ENCODE assay signal across 11 cellular contexts in the genomic region with DNA sequence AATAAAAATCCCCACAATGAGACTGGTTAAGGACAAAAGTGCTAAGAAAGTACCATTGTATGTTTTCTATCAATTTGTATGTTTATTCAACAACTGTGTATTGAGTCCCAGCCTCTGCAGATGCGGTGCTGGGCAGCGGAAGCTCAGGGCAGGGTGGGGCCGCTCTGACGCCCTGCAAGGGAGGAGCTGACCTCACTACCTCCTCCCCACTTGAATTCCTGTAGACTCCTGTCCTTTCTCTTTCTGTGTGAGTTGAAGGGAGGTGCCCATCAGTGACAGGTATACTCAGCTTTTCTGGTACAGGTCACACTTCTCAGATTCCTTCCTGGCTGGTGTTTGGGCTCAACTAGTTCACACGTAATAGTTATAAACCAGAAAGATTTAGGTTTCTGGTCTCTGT. TPM values are rescaled to one million over a fixed set of nuclear protein-coding genes. Genes with fewer than 3 reads are reported as not detected.
"Had no signal": no experiment of that assay in that cellular context is flagged by ENCODE, and none has a peak within 500 bp of the region (broad histone marks: within the 10 kb centered on the region; RNA-seq: fewer than 3 reads in every experiment).

No MANE protein-coding gene starts in this region.

- H3K27me3 ChIP-seq: neutrophil, right atrium auricular region had no signal

- H3K4me3 Mint-ChIP-seq: activated B cell treated with CpG ODN at 0.5 μM for 24 hours; activated CD4-positive, alpha-beta T cell treated with anti-CD3 and anti-CD28 coated beads, Interleukin-2, amount 10 ng/mL, durations not matched to agents 24 days and 14 days; activated naive CD4-positive, alpha-beta T cell treated with anti-CD3 and anti-CD28 coated beads, Interleukin-2, amount 50 U/mL, for 24 hours; mesothelial cell of epicardium; stimulated activated naive B cell treated with anti-CD40 and anti-IgM and Interleukin-4, amounts not matched to agents 10 μg/mL and 1 μg/mL and 100 μg/mL, for 72 hours had no signal

- H3K4me1 ChIP-seq: foreskin keratinocyte had no signal

- H3K36me3 Mint-ChIP-seq: activated naive CD4-positive, alpha-beta T cell treated with anti-CD3 and anti-CD28 coated beads, Interleukin-2, amount 50 U/mL, for 24 hours had no signal

- H3K27me3 Mint-ChIP-seq: activated B cell treated with CpG ODN at 0.5 μM for 24 hours; activated naive CD4-positive, alpha-beta T cell treated with anti-CD3 and anti-CD28 coated beads, Interleukin-2, amount 50 U/mL, for 24 hours; stimulated activated naive B cell treated with anti-CD40 and anti-IgM and Interleukin-4, amounts not matched to agents 10 μg/mL and 1 μg/mL and 100 μg/mL, for 72 hours had no signal

- H3K9me3 Mint-ChIP-seq: activated B cell treated with CpG ODN at 0.5 μM for 24 hours; activated CD4-positive, alpha-beta T cell treated with anti-CD3 and anti-CD28 coated beads, Interleukin-2, amount 10 ng/mL, durations not matched to agents 24 days and 14 days; activated naive CD4-positive, alpha-beta T cell treated with anti-CD3 and anti-CD28 coated beads, Interleukin-2, amount 50 U/mL, for 24 hours; activated T-helper 2 cell treated with anti-CD3 and anti-CD28 coated beads, Interferon-gamma antibody, Interleukin-2, Interleukin-4, amounts not matched to agents 10 μg/mL and 5 μg/mL and 100 μg/mL, durations not matched to agents 14 hours and 24 hours and 36 hours; mesothelial cell of epicardium; stimulated activated naive B cell treated with anti-CD40 and anti-IgM and Interleukin-4, amounts not matched to agents 10 μg/mL and 1 μg/mL and 100 μg/mL, for 72 hours had no signal

- H3K4me3 ChIP-seq: right atrium auricular region had no signal

- H3K9me3 ChIP-seq: neutrophil, right atrium auricular region had no signal

- H3K4me1 Mint-ChIP-seq: activated B cell treated with CpG ODN at 0.5 μM for 24 hours; activated CD4-positive, alpha-beta T cell treated with anti-CD3 and anti-CD28 coated beads, Interleukin-2, amount 10 ng/mL, durations not matched to agents 24 days and 14 days; activated naive CD4-positive, alpha-beta T cell treated with anti-CD3 and anti-CD28 coated beads, Interleukin-2, amount 50 U/mL, for 24 hours; stimulated activated naive B cell treated with anti-CD40 and anti-IgM and Interleukin-4, amounts not matched to agents 10 μg/mL and 1 μg/mL and 100 μg/mL, for 72 hours had no signal

- DNase-seq: activated B cell treated with CpG ODN at 0.5 μM for 24 hours; activated CD4-positive, alpha-beta T cell treated with anti-CD3 and anti-CD28 coated beads, Interleukin-2, amount 10 ng/mL, durations not matched to agents 24 days and 14 days; foreskin keratinocyte; stimulated activated naive B cell treated with anti-CD40 and anti-IgM and Interleukin-4, amounts not matched to agents 10 μg/mL and 1 μg/mL and 100 μg/mL, for 72 hours; T-helper 1 cell had no signal

- H3K27ac ChIP-seq: foreskin keratinocyte, neutrophil, right atrium auricular region had no signal

- H3K27ac Mint-ChIP-seq: activated B cell treated with CpG ODN at 0.5 μM for 24 hours; activated CD4-positive, alpha-beta T cell treated with anti-CD3 and anti-CD28 coated beads, Interleukin-2, amount 10 ng/mL, durations not matched to agents 24 days and 14 days; activated naive CD4-positive, alpha-beta T cell treated with anti-CD3 and anti-CD28 coated beads, Interleukin-2, amount 50 U/mL, for 24 hours; activated T-helper 2 cell treated with anti-CD3 and anti-CD28 coated beads, Interferon-gamma antibody, Interleukin-2, Interleukin-4, amounts not matched to agents 10 μg/mL and 5 μg/mL and 100 μg/mL, durations not matched to agents 14 hours and 24 hours and 36 hours; mesothelial cell of epicardium; stimulated activated naive B cell treated with anti-CD40 and anti-IgM and Interleukin-4, amounts not matched to agents 10 μg/mL and 1 μg/mL and 100 μg/mL, for 72 hours had no signal

- H3K36me3 ChIP-seq: neutrophil had no signal

- ATAC-seq: foreskin keratinocyte; stimulated activated naive B cell treated with anti-CD40 and anti-IgM and Interleukin-4, amounts not matched to agents 10 μg/mL and 1 μg/mL and 100 μg/mL, for 72 hours had no signal

RNA-seq across cellular contexts. Expression of gene ANGPTL2, which starts 27.0 kb away (rescaled TPM):
- total RNA-seq: activated B cell treated with CpG ODN at 0.5 μM for 24 hours; activated CD4-positive, alpha-beta T cell treated with anti-CD3 and anti-CD28 coated beads, Interleukin-2, amount 10 ng/mL, durations not matched to agents 24 days and 14 days; activated CD8-positive, alpha-beta memory T cell treated with anti-CD3 and anti-CD28 coated beads for 36 hours; activated T-helper 2 cell treated with anti-CD3 and anti-CD28 coated beads, Interferon-gamma antibody, Interleukin-2, Interleukin-4, amounts not matched to agents 10 μg/mL and 5 μg/mL and 100 μg/mL, durations not matched to agents 14 hours and 24 hours and 36 hours had no signal
